ENCODE assay signal across 15 cellular contexts in the genomic region with DNA sequence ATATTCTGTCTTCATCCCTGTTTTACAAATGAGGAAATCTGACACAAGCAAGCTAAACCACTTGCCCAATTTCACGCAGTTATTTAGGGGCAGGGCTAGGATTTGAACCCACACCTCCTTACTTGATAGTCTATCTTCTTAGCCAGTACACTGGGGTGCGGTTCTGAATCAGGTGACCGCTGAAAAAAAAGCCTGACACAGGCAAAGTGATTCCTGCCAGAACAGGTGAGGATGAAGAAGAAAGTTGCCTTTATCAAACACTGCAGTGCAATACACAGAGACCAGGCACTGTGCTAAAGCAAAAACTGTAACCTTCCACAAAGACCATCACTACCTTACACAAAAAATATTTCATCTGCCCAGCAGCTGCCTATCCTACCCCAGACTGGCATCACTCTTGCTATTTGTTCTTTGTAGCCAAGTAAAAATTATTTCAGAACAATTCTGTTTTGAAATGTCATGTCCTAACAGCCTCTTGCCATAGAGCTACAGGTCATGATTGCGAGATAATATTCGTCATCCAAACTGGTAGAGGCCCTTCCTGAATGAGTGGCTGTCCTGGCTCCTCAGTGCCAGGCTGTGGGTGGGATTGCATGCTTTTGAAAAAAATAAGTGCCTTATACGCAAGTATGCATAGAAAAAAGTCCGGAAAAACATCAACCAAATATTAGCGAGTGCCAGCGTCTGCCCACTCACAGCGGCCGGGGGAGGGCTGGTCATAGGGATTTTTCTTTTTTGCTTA.
DNase-seq lines count a peak whose midpoint lies in the region; ATAC-seq and TF ChIP-seq lines count a peak whose summit lies in the region.
"Had no signal": no experiment of that assay in that cellular context is flagged by ENCODE, and none has a peak within 500 bp of the region (broad histone marks: within the 10 kb centered on the region; RNA-seq: fewer than 3 reads in every experiment).

No MANE protein-coding gene starts in this region.

- H3K4me1 ChIP-seq in heart right ventricle: peaks cover 10 to 64% (median 47%) of the 10 kb centered on the region in 9 donors
- H3K4me1 ChIP-seq in skeletal muscle tissue (ENCODE audit: control insufficient read depth in 3 of 3, insufficient read depth in 3 of 3, low read length in 3 of 3): peaks cover 32 to 43% (median 42%) of the 10 kb centered on the region in 3 donors

- no peaks in the 10 kb centered on the region for H3K27me3 Mint-ChIP-seq in activated T-helper 1 cell treated with anti-CD3 and anti-CD28 coated beads, Interleukin-12 subunit alpha, Interleukin-12 subunit beta, Interleukin-2, Interleukin-4 antibody, amounts not matched to agents 30 ng/mL and 10 ng/mL and 1 ng/mL, durations not matched to agents 14 hours and 24 hours and 36 hours (ENCODE audit: insufficient read depth)

- H3K9ac ChIP-seq in skeletal muscle tissue (ENCODE audit: low read depth in 1 of 3, low read length in 3 of 3): no peak overlapping the region
- H3K9ac ChIP-seq: BLaER1, parathyroid adenoma had no signal

- WGBS in heart right ventricle, 2 donors: 75 to 84% methylated on average over 11 of the region's 11 CpGs

- H3K27me3 ChIP-seq in HL-60 (ENCODE audit: insufficient read depth, poor library complexity, severe bottlenecking) (no peaks in the 10 kb centered on the region), heart right ventricle (no peaks in the 10 kb centered on the region), skeletal muscle tissue (ENCODE audit: control insufficient read depth in 3 of 3, insufficient read depth in 3 of 3, low read length in 3 of 3) (no peaks in the 10 kb centered on the region)
- H3K27me3 ChIP-seq: BLaER1 had no signal

- no peaks in the 10 kb centered on the region for H3K4me1 Mint-ChIP-seq in activated T-helper 1 cell treated with anti-CD3 and anti-CD28 coated beads, Interleukin-12 subunit alpha, Interleukin-12 subunit beta, Interleukin-2, Interleukin-4 antibody, amounts not matched to agents 30 ng/mL and 10 ng/mL and 1 ng/mL, durations not matched to agents 14 hours and 24 hours and 36 hours (ENCODE audit: low read depth)

- H3K27ac Mint-ChIP-seq in activated T-helper 1 cell treated with anti-CD3 and anti-CD28 coated beads, Interleukin-12 subunit alpha, Interleukin-12 subunit beta, Interleukin-2, Interleukin-4 antibody, amounts not matched to agents 30 ng/mL and 10 ng/mL and 1 ng/mL, durations not matched to agents 14 hours and 24 hours and 36 hours: no peak overlapping the region
- H3K27ac Mint-ChIP-seq: activated naive CD4-positive, alpha-beta T cell treated with anti-CD3 and anti-CD28 coated beads for 36 hours had no signal

- TF ChIP-seq CTCF in HL-60 (IDR thresholded peaks at IDR 0.05; ENCODE audit: insufficient read depth, low read length) (no peak), RWPE1 (conservative IDR thresholded peaks at IDR 0.05; ENCODE audit: low read depth) (no peak), heart right ventricle (IDR thresholded peaks at IDR 0.05) (no peak)

- H3K9me3 Mint-ChIP-seq in activated T-helper 1 cell treated with anti-CD3 and anti-CD28 coated beads, Interleukin-12 subunit alpha, Interleukin-12 subunit beta, Interleukin-2, Interleukin-4 antibody, amounts not matched to agents 30 ng/mL and 10 ng/mL and 1 ng/mL, durations not matched to agents 14 hours and 24 hours and 36 hours: no peaks in the 10 kb centered on the region
- H3K9me3 Mint-ChIP-seq: activated naive CD4-positive, alpha-beta T cell treated with anti-CD3 and anti-CD28 coated beads for 36 hours had no signal

- H3K36me3 ChIP-seq in heart right ventricle (no peaks in the 10 kb centered on the region), skeletal muscle tissue (ENCODE audit: control insufficient read depth in 3 of 3, insufficient read depth in 3 of 3, low read length in 3 of 3) (no peaks in the 10 kb centered on the region)
- H3K36me3 ChIP-seq: BLaER1 had no signal

- H3K4me3 ChIP-seq in HL-60 (replicated peaks; ENCODE audit: insufficient read depth, low read length) (no peak overlapping the region), heart right ventricle (no peak overlapping the region), skeletal muscle tissue (ENCODE audit: low read length in 3 of 3) (no peak overlapping the region)
- H3K4me3 ChIP-seq: BLaER1 had no signal

- H3K36me3 Mint-ChIP-seq in activated T-helper 1 cell treated with anti-CD3 and anti-CD28 coated beads, Interleukin-12 subunit alpha, Interleukin-12 subunit beta, Interleukin-2, Interleukin-4 antibody, amounts not matched to agents 30 ng/mL and 10 ng/mL and 1 ng/mL, durations not matched to agents 14 hours and 24 hours and 36 hours (ENCODE audit: low read depth): no peaks in the 10 kb centered on the region

- POLR2A ChIA-PET in RWPE1 (lab: Yijun Ruan, JAX; ENCODE audit: low non-redundant PET): no interaction called here

- no peak overlapping the region for H3K4me3 Mint-ChIP-seq in activated T-helper 1 cell treated with anti-CD3 and anti-CD28 coated beads, Interleukin-12 subunit alpha, Interleukin-12 subunit beta, Interleukin-2, Interleukin-4 antibody, amounts not matched to agents 30 ng/mL and 10 ng/mL and 1 ng/mL, durations not matched to agents 14 hours and 24 hours and 36 hours
- H3K4me3 Mint-ChIP-seq: activated naive CD4-positive, alpha-beta T cell treated with anti-CD3 and anti-CD28 coated beads for 36 hours had no signal

- intact Hi-C loops in heart right ventricle (cut with DNase I): loop anchor here in 1 of 10 donors (2.0 kb wide), 1 partner anchor 143 kb away; a partner anchor contains a TSS
- intact Hi-C loops in activated T-helper 1 cell treated with anti-CD3 and anti-CD28 coated beads, Interleukin-12 subunit alpha, Interleukin-12 subunit beta, Interleukin-2, Interleukin-4 antibody, amounts not matched to agents 30 ng/mL and 10 ng/mL and 1 ng/mL, durations not matched to agents 14 hours and 24 hours and 36 hours (cut with micrococcal nuclease): no loop called here

- DNase-seq in HL-60 (ENCODE audit: low read depth in 1 of 2, low spot score in 1 of 2): peak; percentile 22 to 52
- peak; percentile 52 for DNase-seq in RWPE1 (ENCODE audit: low spot score)
- DNase-seq in heart right ventricle: no peak
- no peak for DNase-seq in SKM-1 treated with dmso at 0.1 percent for 144 hours (lab: John Stamatoyannopoulos, UW; ENCODE audit: unreplicated experiment)
- DNase-seq in NCI-H2171 treated with DMSO at 0.1 percent for 48 hours (lab: John Stamatoyannopoulos, UW): no peak
- no peak for DNase-seq in SW 1271 (lab: John Stamatoyannopoulos, UW)
- DNase-seq in activated T-helper 1 cell treated with anti-CD3 and anti-CD28 coated beads, Interleukin-12 subunit alpha, Interleukin-12 subunit beta, Interleukin-2, Interleukin-4 antibody, amounts not matched to agents 30 ng/mL and 10 ng/mL and 1 ng/mL, durations not matched to agents 14 hours and 24 hours and 36 hours (ENCODE audit: low spot score): no peak
- DNase-seq: activated naive CD4-positive, alpha-beta T cell treated with anti-CD3 and anti-CD28 coated beads for 36 hours; NCI-H1436 treated with DMSO at 0.1 percent for 48 hours; NCI-H524; SHP77; stimulated activated CD8-positive, alpha-beta memory T cell treated with anti-CD3 and anti-CD28 coated beads, Interleukin-4, amount 100 ng/mL, for 48 hours had no signal

- CTCF ChIA-PET in RWPE1 (lab: Yijun Ruan, JAX): interaction anchor here (0.8 to 1.4 kb wide), 3 partner anchors 13 to 148 kb away, joined by 3 to 5 read pairs (median 3); no protein-coding TSS in a partner anchor

- no peak for ATAC-seq in heart right ventricle

- H3K27ac ChIP-seq in HL-60 (replicated peaks) (peak overlapping the region; percentile 79), RWPE1 (peak overlapping the region; percentile 77), heart right ventricle (peak overlapping the region; percentile 69 to 93 (median 88)), skeletal muscle tissue (ENCODE audit: low read depth, low read length) (peak overlapping the region; percentile 19)
- H3K27ac ChIP-seq: BLaER1, parathyroid adenoma had no signal

- H3K9me3 ChIP-seq in heart right ventricle (no peaks in the 10 kb centered on the region), skeletal muscle tissue (ENCODE audit: control insufficient read depth in 3 of 3, low read length in 3 of 3) (no peaks in the 10 kb centered on the region)
- H3K9me3 ChIP-seq: BLaER1 had no signal

Comparison
In these comparisons a context has a peak if more than half of its experiments do, and no peak if none do; other contexts are left out.
1. DNase-seq: peak in HL-60 (2 of 2) and RWPE1 (single experiment); none in heart right ventricle (0 of 2), SKM-1 treated with dmso at 0.1 percent for 144 hours (single experiment), NCI-H2171 treated with DMSO at 0.1 percent for 48 hours (single experiment), SW 1271 (0 of 2) and activated T-helper 1 cell treated with anti-CD3 and anti-CD28 coated beads, Interleukin-12 subunit alpha, Interleukin-12 subunit beta, Interleukin-2, Interleukin-4 antibody, amounts not matched to agents 30 ng/mL and 10 ng/mL and 1 ng/mL, durations not matched to agents 14 hours and 24 hours and 36 hours (single experiment).
2. H3K27ac ChIP-seq: peak in every context shown above with its lines; median percentile 88 in heart right ventricle; 79 in HL-60; 77 in RWPE1; 19 in skeletal muscle tissue.